Comparison of ENCODE assay signal across 1 cellular context in the genomic region with DNA sequence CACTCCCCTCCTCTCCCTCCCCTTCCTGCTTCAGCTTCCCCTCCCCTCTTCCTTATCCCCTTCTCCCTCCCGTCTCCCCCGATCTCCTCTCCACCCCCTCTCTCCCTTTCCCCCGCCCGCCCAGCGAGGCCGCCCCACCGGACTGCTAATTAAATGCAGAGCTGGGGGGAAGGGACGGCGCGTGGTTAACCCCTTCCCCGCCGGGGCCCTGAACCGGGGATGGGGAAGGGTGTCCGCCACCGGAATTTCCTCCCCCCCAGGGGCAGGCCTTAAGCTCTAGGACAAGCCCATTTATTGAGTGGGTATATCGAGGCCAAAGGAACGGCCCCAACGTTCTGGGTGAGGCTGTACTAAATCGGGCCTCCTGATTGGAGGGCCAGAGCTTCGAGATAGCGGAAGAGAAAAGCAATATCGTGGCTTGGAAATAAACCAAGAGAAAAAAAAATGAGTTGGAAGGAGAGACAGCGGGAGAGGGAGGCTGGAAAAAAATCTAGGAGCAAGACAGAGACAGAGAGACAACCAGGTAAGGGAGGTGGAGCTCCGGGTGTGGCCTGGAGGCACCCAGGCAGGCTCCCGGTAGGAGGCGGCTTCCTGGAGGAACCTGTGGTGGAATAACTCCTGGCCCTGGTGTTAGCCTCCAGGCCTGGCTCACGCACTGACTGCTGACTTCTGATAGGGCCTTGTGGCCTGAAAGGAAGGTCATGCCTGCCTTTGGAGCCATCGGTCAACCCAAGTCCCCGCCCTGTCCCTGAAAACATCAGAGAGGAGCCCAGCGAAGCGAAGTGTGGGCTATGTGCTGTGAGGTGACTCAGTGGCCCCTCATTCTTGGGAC.
TF ChIP-seq lines count a peak whose summit lies in the region.

No MANE protein-coding gene starts in this region.

TF ChIP-seq in K562, 482 proteins besides CTCF, POLR2A, EP300 and RAD21 (continued from another document):
- TF ChIP-seq PATZ1 (CRISPR knock-in tag; IDR thresholded peaks at IDR 0.05; ENCODE audit: borderline replicate concordance) (no peak), PCBP2 (IDR thresholded peaks at IDR 0.05; ENCODE audit: low read depth, low read length, poor library complexity, severe bottlenecking) (no peak), NR1H2 (CRISPR knock-in tag; IDR thresholded peaks at IDR 0.05) (no peak), SAP30 (IDR thresholded peaks at IDR 0.05; ENCODE audit: borderline replicate concordance, insufficient read depth, low read depth, low read length, poor library complexity, severe bottlenecking) (no peak), ERF (CRISPR knock-in tag; IDR thresholded peaks at IDR 0.05) (0 out of 2 replicates have a peak, but pooled peaks have one; percentile 21), PTBP1 (IDR thresholded peaks at IDR 0.05; ENCODE audit: low read depth, low read length) (0 out of 2 replicates have a peak, but pooled peaks have one; percentile 72), RBM39 (optimal IDR thresholded peaks at IDR 0.05; ENCODE audit: low read depth, low read length) (no peak), SMARCA4 (IDR thresholded peaks at IDR 0.05) (peak; percentile 42), ZNF174 (CRISPR knock-in tag; IDR thresholded peaks at IDR 0.05) (no peak), ELF1 (tag; IDR thresholded peaks at IDR 0.05) (peak; percentile 66; the same call in 1 of the 2 replicates), FOXO4 (CRISPR knock-in tag; IDR thresholded peaks at IDR 0.05) (no peak), ZHX1 (conservative IDR thresholded peaks at IDR 0.05; ENCODE audit: low read length) (no peak), PHB (CRISPR knock-in tag; IDR thresholded peaks at IDR 0.05) (no peak), RBBP5 (IDR thresholded peaks at IDR 0.05; ENCODE audit: borderline replicate concordance, insufficient read depth, low read length, poor library complexity, severe bottlenecking) (no peak), DNMT1 (IDR thresholded peaks at IDR 0.05) (no peak), TFE3 (CRISPR knock-in tag; IDR thresholded peaks at IDR 0.05) (no peak), ZFP30 (CRISPR knock-in tag; IDR thresholded peaks at IDR 0.05; ENCODE audit: borderline replicate concordance) (no peak)
TF ChIP-seq in K562: peak in this region for 134.
